ENCODE assay signal across 14 cellular contexts in the genomic region with DNA sequence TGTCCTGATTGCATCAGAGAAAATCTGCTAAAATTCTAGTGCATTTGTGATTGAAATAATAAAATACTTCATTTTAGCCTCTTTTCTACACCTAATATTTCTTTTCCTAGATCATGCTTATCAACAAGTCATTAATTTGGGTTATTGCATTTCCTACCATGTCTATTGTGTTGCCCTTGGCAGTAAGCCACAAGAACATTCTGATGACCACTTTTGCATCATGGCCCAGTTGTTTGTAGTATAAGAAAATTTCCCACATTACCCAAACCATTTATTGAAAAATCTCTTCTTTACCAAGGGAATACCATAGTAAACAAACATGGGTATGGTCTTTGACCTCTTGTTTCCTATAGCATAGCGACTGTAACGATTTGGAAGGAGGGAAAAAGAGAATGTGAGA.
"Had no signal": no experiment of that assay in that cellular context is flagged by ENCODE, and none has a peak within 500 bp of the region (broad histone marks: within the 10 kb centered on the region; RNA-seq: fewer than 3 reads in every experiment).

No MANE protein-coding gene starts in this region.

- H3K27ac Mint-ChIP-seq: activated CD4-positive, alpha-beta memory T cell treated with anti-CD3 and anti-CD28 coated beads for 36 hours; dendritic cell treated with granulocyte-macrophage colony-stimulating factor and Interleukin-4, amounts not matched to agents 40 ng/mL and 50 ng/mL, for 4 days; memory B cell; nephron had no signal

- H3K4me3 ChIP-seq: ascending aorta, psoas muscle had no signal

- ATAC-seq: esophagus mucosa, left lobe of liver, psoas muscle had no signal

- H3K27ac ChIP-seq: ascending aorta, psoas muscle had no signal

- DNase-seq: activated CD4-positive, alpha-beta memory T cell treated with anti-CD3 and anti-CD28 coated beads for 36 hours; activated CD4-positive, alpha-beta T cell treated with anti-CD3 and anti-CD28 coated beads for 1 hour; activated naive CD4-positive, alpha-beta T cell; occipital lobe; psoas muscle; stimulated activated CD4-positive, alpha-beta T cell treated with anti-CD3 and anti-CD28 coated beads, Interleukin-15, amount 100 ng/mL, for 24 hours; stimulated activated CD4-positive, alpha-beta T cell treated with anti-CD3 and anti-CD28 coated beads, Interleukin-4, amount 100 ng/mL, for 4 hours; T1000 had no signal

- H3K9me3 ChIP-seq: ascending aorta, psoas muscle had no signal

- H3K4me1 Mint-ChIP-seq: memory B cell, nephron had no signal

- H3K9me3 Mint-ChIP-seq: activated CD4-positive, alpha-beta memory T cell treated with anti-CD3 and anti-CD28 coated beads for 36 hours; dendritic cell treated with granulocyte-macrophage colony-stimulating factor and Interleukin-4, amounts not matched to agents 40 ng/mL and 50 ng/mL, for 4 days; memory B cell; nephron had no signal

- H3K4me3 Mint-ChIP-seq: activated CD4-positive, alpha-beta memory T cell treated with anti-CD3 and anti-CD28 coated beads for 36 hours; dendritic cell treated with granulocyte-macrophage colony-stimulating factor and Interleukin-4, amounts not matched to agents 40 ng/mL and 50 ng/mL, for 4 days; memory B cell; nephron had no signal

- H3K27me3 Mint-ChIP-seq: activated CD4-positive, alpha-beta memory T cell treated with anti-CD3 and anti-CD28 coated beads for 36 hours; dendritic cell treated with granulocyte-macrophage colony-stimulating factor and Interleukin-4, amounts not matched to agents 40 ng/mL and 50 ng/mL, for 4 days; memory B cell had no signal

- H3K4me1 ChIP-seq: psoas muscle had no signal

- H3K27me3 ChIP-seq: ascending aorta had no signal
